In the genomic region with DNA sequence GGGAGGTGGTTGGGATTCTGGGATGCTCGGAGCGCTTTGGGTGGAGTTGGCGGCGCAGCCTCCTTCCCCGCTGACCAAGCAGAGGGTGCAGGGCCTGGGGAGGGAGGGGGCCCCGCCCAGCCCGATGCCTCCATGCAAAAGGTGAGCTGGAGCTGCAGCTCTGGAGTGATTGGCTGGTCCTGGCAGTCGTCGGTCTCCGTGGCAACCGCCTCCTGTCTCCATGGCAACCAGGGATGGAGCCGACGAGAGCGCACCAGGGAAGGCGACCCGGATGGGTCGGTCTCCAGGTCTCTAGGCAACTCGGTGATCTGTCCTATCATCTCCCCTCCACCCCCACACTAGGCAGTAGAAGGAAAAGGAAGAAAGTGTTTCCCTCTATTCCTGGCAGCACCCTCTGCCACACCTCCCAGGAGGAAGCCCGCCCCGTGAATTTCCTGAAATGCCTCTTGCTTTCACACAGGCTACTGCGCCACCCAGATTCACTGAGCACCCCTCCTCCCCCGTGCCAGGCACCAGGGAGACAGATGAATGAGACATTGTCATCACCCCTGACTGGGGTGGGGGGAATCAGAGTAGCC, we compare ENCODE assay signal across 8 cellular contexts. TPM values are rescaled to one million over a fixed set of nuclear protein-coding genes. Genes with fewer than 3 reads are reported as not detected.
DNase-seq lines count a peak whose midpoint lies in the region; ATAC-seq, FAIRE-seq and TF ChIP-seq lines count a peak whose summit lies in the region.

No MANE protein-coding gene starts in this region.

- H4K5ac ChIP-seq in IMR-90 (ENCODE audit: low read depth, low read length) = no peak overlapping the region

- H3K23ac ChIP-seq in IMR-90 (ENCODE audit: low read depth, low read length) = no peak overlapping the region

- H3K4me1 Mint-ChIP-seq in T-cell = peaks cover 8 to 11% (median 9%) of the 10 kb centered on the region in 3 donors

- no peak overlapping the region for H2BK15ac ChIP-seq in IMR-90 (ENCODE audit: low read depth, low read length)

- H3K4me2 ChIP-seq in IMR-90 (ENCODE audit: low read depth, low read length) = peak overlapping the region; percentile 14

- no peak overlapping the region for H3K18ac ChIP-seq in IMR-90 (ENCODE audit: low read depth, low read length)

- H2BK5ac ChIP-seq in IMR-90 (ENCODE audit: low read depth, low read length, poor library complexity, severe bottlenecking) = no peak overlapping the region

- CTCF ChIA-PET in IMR-90 (lab: Yijun Ruan, JAX) = no interaction called here
- CTCF ChIA-PET in T-cell (lab: Charles Lee) = no interaction called here

- peak overlapping the region; percentile 62 for H3K4me3 ChIP-seq in IMR-90 (ENCODE audit: insufficient read depth, low read depth, low read length)
- peak overlapping the region; percentile 14 to 68 (median 60) for H3K4me3 ChIP-seq in heart right ventricle
- H3K4me3 ChIP-seq in pancreas = peak overlapping the region; percentile 18 to 64 (median 36)
- H3K4me3 ChIP-seq in transverse colon = peak overlapping the region; percentile 21 to 54 (median 39)

- no peak for TF ChIP-seq RAD21 in IMR-90 (IDR thresholded peaks at IDR 0.05; ENCODE audit: low read length)

- H3K4me3 Mint-ChIP-seq in T-cell = peak overlapping the region; percentile 57 to 69 (median 65)

- H3K27ac Mint-ChIP-seq in T-cell = no peak overlapping the region

- no peak overlapping the region for H3K9ac ChIP-seq in IMR-90 (ENCODE audit: low read depth, low read length)

- H3K56ac ChIP-seq in IMR-90 (ENCODE audit: extremely low read depth, insufficient read depth, low read length) = no peak overlapping the region

- peak overlapping the region; percentile 18; the same call in 1 of the 2 replicates for H2AK5ac ChIP-seq in IMR-90 (ENCODE audit: low read depth, low read length)

- peak overlapping the region; percentile 79 for H2AK9ac ChIP-seq in IMR-90 (replicated peaks; ENCODE audit: low read depth, low read length, poor library complexity)

- H3K79me1 ChIP-seq in IMR-90 (ENCODE audit: low read depth in 1 of 2, low read length in 2 of 2) = peaks cover 0 to 8% of the 10 kb centered on the region in 2 experiments; a peak in 1 of 4 replicates

- H3K4me1 ChIP-seq in IMR-90 (ENCODE audit: control insufficient read depth, insufficient read depth, low read length) (peaks cover 4% of the 10 kb centered on the region; the same call in 1 of the 2 replicates), heart right ventricle (peaks cover 0 to 17% (median 11%) of the 10 kb centered on the region in 9 donors), pancreas (no peaks in the 10 kb centered on the region), transverse colon (peaks cover 0 to 12% (median 3%) of the 10 kb centered on the region in 4 donors)

- BruUV-seq in IMR-90 (replicated peaks; lab: Mats Ljungman, UMichigan) = no TSS peak

- peak overlapping the region; percentile 95 for H2AFZ ChIP-seq in IMR-90 (replicated peaks; ENCODE audit: low read length, poor library complexity)

- H3K27me3 ChIP-seq in IMR-90 (ENCODE audit: control insufficient read depth, insufficient read depth, low read length) (no peaks in the 10 kb centered on the region), heart right ventricle (peaks cover 0 to 27% (median 0%) of the 10 kb centered on the region in 7 donors), pancreas (no peaks in the 10 kb centered on the region), transverse colon (peaks cover 19% of the 10 kb centered on the region)

- FAIRE-seq in pancreas (lab: Jason Lieb, UNC) = no peak

- no peak overlapping the region for H4K91ac ChIP-seq in IMR-90 (ENCODE audit: insufficient read depth, low read depth, low read length)

- H3K14ac ChIP-seq in IMR-90 (replicated peaks; ENCODE audit: low read depth, low read length) = no peak overlapping the region

- H3K27me3 Mint-ChIP-seq in T-cell = peaks cover 0 to 12% of the 10 kb centered on the region in 2 donors

- WGBS in IMR-90 (ENCODE audit: extremely low coverage in 2 of 2, insufficient read length in 1 of 2), 2 experiments = 0% methylated on average over 7 of the region's 22 CpGs; no CpG with 5 or more reads in 1 of the 2 experiments
- 6 to 7% methylated on average over 22 of the region's 22 CpGs for WGBS in heart right ventricle, 2 donors
- 7 to 9% methylated on average over 22 of the region's 22 CpGs for WGBS in pancreas, 2 donors
- 6% methylated on average over 22 of the region's 22 CpGs; no CpG with 5 or more reads in 1 of the 2 donors for WGBS in transverse colon (ENCODE audit: low coverage in 1 of 2), 2 donors

- H4K8ac ChIP-seq in IMR-90 (ENCODE audit: low read depth in 2 of 2, low read length in 2 of 2) = peak overlapping the region in 1 of 2 experiments; percentile 51; a peak in 2 of 4 replicates

- dilution Hi-C loops in IMR-90 (cut with HindIII; ENCODE audit: low sequenced_read_pairs, unreplicated experiment) = no loop called here

- H2BK20ac ChIP-seq in IMR-90 (ENCODE audit: low read depth, low read length) = no peak overlapping the region

- TF ChIP-seq POLR2A in IMR-90 (IDR thresholded peaks at IDR 0.05; ENCODE audit: low read depth, low read length) (no peak), transverse colon (IDR thresholded peaks at IDR 0.05) (no peak)

- no peaks in the 10 kb centered on the region for H4K20me1 ChIP-seq in IMR-90 (ENCODE audit: insufficient read depth, low read length)

- TF ChIP-seq EP300 in transverse colon (IDR thresholded peaks at IDR 0.05; ENCODE audit: low read depth) = no peak

- no peak overlapping the region for H2BK120ac ChIP-seq in IMR-90 (ENCODE audit: low read depth, low read length)

- peaks cover 0 to 4% (median 2%) of the 10 kb centered on the region in 3 donors for H3K9me3 Mint-ChIP-seq in T-cell

- DNase-seq in AG20443 (ENCODE audit: low spot score) (peak; percentile 76), IMR-90 (peak; percentile 48), T-cell (peak in 32 of 34 experiments; percentile 24 to 64 (median 48)), amygdala (lab: John Stamatoyannopoulos, UW) (peak; percentile 43 to 100 (median 96)), heart right ventricle (peak; percentile 43 to 55), pancreas (peak in 5 of 6 donors; percentile 13 to 60 (median 43)), transverse colon (peak; percentile 55), GOT3 (lab: John Stamatoyannopoulos, UW) (no peak)

- no peaks in the 10 kb centered on the region for H3K36me3 Mint-ChIP-seq in T-cell

- in situ Hi-C loops in IMR-90 (cut with MboI; ENCODE audit: low sequenced_read_pairs) = no loop called here
- in situ Hi-C loops in transverse colon (cut with MboI; ENCODE audit: low pct_ligation_motif_present in 1 of 4, low pct_unique_long_range_greater_than_20kb in 1 of 4, low sequenced_read_pairs in 3 of 4) = no loop called here

- TF ChIP-seq CTCF in IMR-90 (conservative IDR thresholded peaks at IDR 0.05; ENCODE audit: low read depth, low read length) (no peak), heart right ventricle (IDR thresholded peaks at IDR 0.05) (no peak), pancreas (IDR thresholded peaks at IDR 0.05) (no peak), transverse colon (IDR thresholded peaks at IDR 0.05) (no peak)

- H3K36me3 ChIP-seq in IMR-90 (ENCODE audit: control insufficient read depth, insufficient read depth, low read length) = peaks cover 5% of the 10 kb centered on the region; the same call in 1 of the 2 replicates
- peaks cover 0 to 4% (median 0%) of the 10 kb centered on the region in 9 donors for H3K36me3 ChIP-seq in heart right ventricle
- no peaks in the 10 kb centered on the region for H3K36me3 ChIP-seq in pancreas
- no peaks in the 10 kb centered on the region for H3K36me3 ChIP-seq in transverse colon

- H3K27ac ChIP-seq in IMR-90 (ENCODE audit: insufficient read depth, low read length) = no peak overlapping the region
- peak overlapping the region in 5 of 10 donors; percentile 46 to 72 (median 59) for H3K27ac ChIP-seq in heart right ventricle
- no peak overlapping the region for H3K27ac ChIP-seq in pancreas
- H3K27ac ChIP-seq in transverse colon = peak overlapping the region; percentile 39 to 83 (median 60)

- intact Hi-C loops in IMR-90 (cut with micrococcal nuclease) = no loop called here
- intact Hi-C loops in heart right ventricle (cut with DNase I) = no loop called here
- intact Hi-C loops in pancreas (cut with DNase I) = no loop called here
- intact Hi-C loops in transverse colon (cut with DNase I; ENCODE audit: low total_unique reads) = no loop called here

- H3K4ac ChIP-seq in IMR-90 (ENCODE audit: low read depth, low read length) = no peak overlapping the region

- H3K9me3 ChIP-seq in IMR-90 (ENCODE audit: control insufficient read depth, insufficient read depth, low read length) (no peaks in the 10 kb centered on the region), heart right ventricle (peaks cover 0 to 12% (median 0%) of the 10 kb centered on the region in 11 donors), pancreas (no peaks in the 10 kb centered on the region), transverse colon (no peaks in the 10 kb centered on the region)

- H3K9me1 ChIP-seq in IMR-90 (ENCODE audit: insufficient read depth, low read length) = peaks cover 4% of the 10 kb centered on the region; the same call in 1 of the 2 replicates

- POLR2A ChIA-PET in IMR-90 (lab: Charles Lee; ENCODE audit: unreplicated experiment) = no interaction called here
- POLR2A ChIA-PET in T-cell (lab: Charles Lee) = interaction anchor here in 1 of 2 donors (0.7 kb wide), 1 partner anchor 117 kb away, joined by 3 read pairs; no protein-coding TSS in a partner anchor

- ATAC-seq in IMR-90 (ENCODE audit: low read depth) (peak; percentile 44), T-cell (replicated peaks in 1 of 4) (peak; percentile 42 to 72 (median 48)), heart right ventricle (peak in 7 of 8 donors; percentile 9 to 45 (median 39)), pancreas (peak; percentile 39 to 81 (median 77))

RNA-seq across cellular contexts. Expression of a gene that starts 0.6 kb away (rescaled TPM):
- total RNA-seq in IMR-90 (2012; rRNA removed) = 0.54 and 0.56 TPM in 2 replicates
- polyA plus RNA-seq in IMR-90 (2012; rRNA removed) = 2.2 and 2.3 TPM in 2 replicates
- polyA plus RNA-seq in IMR-90 (2012; cell fraction: cytosol; rRNA removed) = 1.9 and 2.2 TPM in 2 replicates
- 3.3 and 4.4 TPM in 2 replicates for polyA plus RNA-seq in IMR-90 (2012; cell fraction: nucleus; rRNA removed; ENCODE audit: low replicate concordance)
- 1 to 10 TPM in 1 of 5 donors, under 1 TPM in 4; 0.10 to 1.6 (median 0.20) TPM for total RNA-seq in T-cell
- total RNA-seq in heart right ventricle = 10 to 100 TPM in 1 of 10 donors, 1 to 10 TPM in 9; 3.0 to 12.0 (median 4.7) TPM
- 1 to 10 TPM; 3.2 to 4.7 TPM for polyA plus RNA-seq in heart right ventricle
- total RNA-seq in pancreas = 1 to 10 TPM in 4 of 6 donors, under 1 TPM in 2; 0.31 to 1.9 (median 1.2) TPM
- 1 to 10 TPM; 1.0 to 3.5 TPM for polyA plus RNA-seq in pancreas
- 1 to 10 TPM; 1.1 to 5.2 (median 2.0) TPM for total RNA-seq in transverse colon

RNA-seq across cellular contexts. Expression of a gene that starts 22.1 kb away (rescaled TPM):
- 56.7 and 77.6 TPM in 2 replicates for total RNA-seq in IMR-90 (2012; rRNA removed)
- 62.0 and 71.6 TPM in 2 replicates for polyA plus RNA-seq in IMR-90 (2012; rRNA removed)
- 29.7 and 46.8 TPM in 2 replicates for polyA plus RNA-seq in IMR-90 (2012; cell fraction: cytosol; rRNA removed)
- polyA plus RNA-seq in IMR-90 (2012; cell fraction: nucleus; rRNA removed; ENCODE audit: low replicate concordance) = 53.8 and 112 TPM in 2 replicates
- total RNA-seq in T-cell = 100 to 1,000 TPM in 4 of 5 donors, 10 to 100 TPM in 1; 94.3 to 142 (median 122) TPM
- 10 to 100 TPM; 57.1 to 88.2 (median 66.7) TPM for total RNA-seq in heart right ventricle
- polyA plus RNA-seq in heart right ventricle = 10 to 100 TPM; 74.3 to 93.9 TPM
- 10 to 100 TPM; 15.6 to 36.2 (median 24.3) TPM for total RNA-seq in pancreas
- polyA plus RNA-seq in pancreas = 10 to 100 TPM; 38.7 to 39.8 TPM
- 100 to 1,000 TPM in 3 of 4 donors, 10 to 100 TPM in 1; 83.4 to 140 (median 105) TPM for total RNA-seq in transverse colon

Comparison
In these comparisons a context has a peak if more than half of its experiments do, and no peak if none do; other contexts are left out.
1. H3K27ac ChIP-seq: peak in transverse colon (4 of 4); none in IMR-90 (single experiment) and pancreas (0 of 4).
2. Peak in every context shown above with its lines, with median percentiles within 50 percentile points of each other: ATAC-seq and H3K4me3 ChIP-seq.